Comparison of ENCODE assay signal across 27 cellular contexts in the genomic region with DNA sequence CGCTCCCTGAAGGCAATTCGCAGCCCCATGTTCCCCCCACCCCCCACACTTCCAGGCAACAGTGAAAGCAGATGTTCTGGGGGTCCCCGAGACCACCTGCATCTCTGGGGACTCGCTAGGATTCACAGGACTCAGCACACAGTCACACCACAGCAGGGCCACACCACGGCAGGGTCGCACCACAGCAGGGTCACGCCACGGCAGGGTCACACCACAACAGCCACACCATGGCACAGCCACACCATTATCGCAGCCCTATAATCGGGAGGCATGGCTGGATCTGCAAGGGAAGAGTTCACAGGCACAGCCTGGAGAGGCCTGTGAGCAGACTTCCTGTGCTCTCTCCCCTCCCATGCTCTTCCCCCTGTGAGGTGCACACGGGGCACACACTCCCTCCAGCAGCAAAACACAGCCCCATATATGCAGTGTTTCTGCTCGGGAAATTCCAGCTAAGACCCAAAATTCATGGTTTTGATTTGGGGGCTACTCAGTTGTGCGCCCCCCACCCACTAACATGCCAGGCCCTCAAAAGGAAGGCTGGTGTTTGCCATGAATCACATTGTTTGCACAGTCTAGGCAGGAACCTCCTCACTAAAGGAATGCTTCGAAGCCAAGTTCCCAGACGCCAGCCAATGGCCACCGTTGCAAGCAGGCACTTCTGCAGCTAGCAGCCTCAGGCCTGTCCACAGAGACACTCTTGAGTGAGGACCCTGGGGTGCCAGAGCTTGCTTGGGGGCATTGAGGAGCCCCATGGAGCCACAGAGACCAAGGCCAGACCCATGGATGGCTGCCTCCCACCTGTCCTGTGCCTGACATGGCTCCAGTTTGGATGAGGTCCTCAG. TPM values are rescaled to one million over a fixed set of nuclear protein-coding genes. Genes with fewer than 3 reads are reported as not detected.
"Had no signal": no experiment of that assay in that cellular context is flagged by ENCODE, and none has a peak within 500 bp of the region (broad histone marks: within the 10 kb centered on the region; RNA-seq: fewer than 3 reads in every experiment).

No MANE protein-coding gene starts in this region.

- H3K4me3 Mint-ChIP-seq: activated CD4-positive, alpha-beta memory T cell treated with anti-CD3 and anti-CD28 coated beads for 36 hours; activated naive CD8-positive, alpha-beta T cell treated with anti-CD3 and anti-CD28 coated beads, Interleukin-2, amount 50 U/mL, for 24 hours; activated T-cell treated with anti-CD3 and anti-CD28 coated beads, Interleukin-2, amount 50 U/mL, for 4 hours; T-helper 17 cell; WTC11 had no signal

- H3K36me3 ChIP-seq: ascending aorta had no signal

- H3K4me1 ChIP-seq: ascending aorta, body of pancreas had no signal

- DNase-seq: activated CD4-positive, alpha-beta memory T cell treated with anti-CD3 and anti-CD28 coated beads for 36 hours; activated CD4-positive, alpha-beta T cell treated with anti-CD3 and anti-CD28 coated beads for 48 hours; activated CD4-positive, CD25-positive, alpha-beta regulatory T cell treated with anti-CD3 and anti-CD28 coated beads, Interleukin-2, amount 50 U/mL, for 72 hours; activated CD8-positive, alpha-beta memory T cell treated with anti-CD3 and anti-CD28 coated beads for 24 hours; activated effector memory CD4-positive, alpha-beta T cell treated with anti-CD3 and anti-CD28 coated beads, Interleukin-2, amount 50 U/mL, for 16 hours; activated naive CD4-positive, alpha-beta T cell treated with Interleukin-2 at 50 U/mL for 16 hours; activated naive CD8-positive, alpha-beta T cell treated with anti-CD3 and anti-CD28 coated beads, Interleukin-2, amount 50 U/mL, for 24 hours; activated T-cell treated with anti-CD3 and anti-CD28 coated beads, Interleukin-2, amount 50 U/mL, for 4 hours; amniotic stem cell; body of pancreas; central memory CD4-positive, alpha-beta T cell; KG1; NCI-H1092; NCI-H1417; NCI-H1930; NCI-H2107; NCI-H2171 treated with DMSO at 0.1 percent for 48 hours; NCI-H345; NCI-H510A; NCI-H526 treated with DMSO at 0.1 percent for 48 hours; NK-92 treated with Interleukin-12 subunit alpha and Interleukin-12 subunit beta, amount 100 ng/mL, for 24 hours; SIG-M5; T-helper 17 cell; T-helper 9 cell had no signal

- H3K27ac Mint-ChIP-seq: activated CD4-positive, alpha-beta memory T cell treated with anti-CD3 and anti-CD28 coated beads for 36 hours; activated naive CD4-positive, alpha-beta T cell treated with anti-CD3 and anti-CD28 coated beads, Interleukin-2, amount 50 U/mL, for 72 hours; activated naive CD8-positive, alpha-beta T cell treated with anti-CD3 and anti-CD28 coated beads, Interleukin-2, amount 50 U/mL, for 24 hours; T-helper 17 cell had no signal

- H3K9me3 Mint-ChIP-seq: activated CD4-positive, alpha-beta memory T cell treated with anti-CD3 and anti-CD28 coated beads for 36 hours; activated naive CD4-positive, alpha-beta T cell treated with anti-CD3 and anti-CD28 coated beads, Interleukin-2, amount 50 U/mL, for 72 hours; activated naive CD8-positive, alpha-beta T cell treated with anti-CD3 and anti-CD28 coated beads, Interleukin-2, amount 50 U/mL, for 24 hours; activated T-cell treated with anti-CD3 and anti-CD28 coated beads, Interleukin-2, amount 50 U/mL, for 4 hours; WTC11 had no signal

- H3K27ac ChIP-seq: ascending aorta, body of pancreas had no signal

- H3K4me3 ChIP-seq: ascending aorta, body of pancreas had no signal

- ATAC-seq: activated naive CD4-positive, alpha-beta T cell treated with anti-CD3 and anti-CD28 coated beads, Interleukin-2, amount 50 U/mL, for 72 hours; activated naive CD8-positive, alpha-beta T cell treated with anti-CD3 and anti-CD28 coated beads, Interleukin-2, amount 50 U/mL, for 24 hours; activated T-cell treated with anti-CD3 and anti-CD28 coated beads, Interleukin-2, amount 50 U/mL, for 4 hours; body of pancreas; T-helper 17 cell; WTC11 had no signal

- H3K36me3 Mint-ChIP-seq: activated CD4-positive, alpha-beta memory T cell treated with anti-CD3 and anti-CD28 coated beads for 36 hours; activated naive CD4-positive, alpha-beta T cell treated with anti-CD3 and anti-CD28 coated beads, Interleukin-2, amount 50 U/mL, for 72 hours; WTC11 had no signal

- H3K9me3 ChIP-seq: ascending aorta, body of pancreas had no signal

RNA-seq across cellular contexts. Expression of gene DPYSL4, which starts 7.0 kb away (rescaled TPM):
- total RNA-seq: ascending aorta had no signal
